In the genomic region with DNA sequence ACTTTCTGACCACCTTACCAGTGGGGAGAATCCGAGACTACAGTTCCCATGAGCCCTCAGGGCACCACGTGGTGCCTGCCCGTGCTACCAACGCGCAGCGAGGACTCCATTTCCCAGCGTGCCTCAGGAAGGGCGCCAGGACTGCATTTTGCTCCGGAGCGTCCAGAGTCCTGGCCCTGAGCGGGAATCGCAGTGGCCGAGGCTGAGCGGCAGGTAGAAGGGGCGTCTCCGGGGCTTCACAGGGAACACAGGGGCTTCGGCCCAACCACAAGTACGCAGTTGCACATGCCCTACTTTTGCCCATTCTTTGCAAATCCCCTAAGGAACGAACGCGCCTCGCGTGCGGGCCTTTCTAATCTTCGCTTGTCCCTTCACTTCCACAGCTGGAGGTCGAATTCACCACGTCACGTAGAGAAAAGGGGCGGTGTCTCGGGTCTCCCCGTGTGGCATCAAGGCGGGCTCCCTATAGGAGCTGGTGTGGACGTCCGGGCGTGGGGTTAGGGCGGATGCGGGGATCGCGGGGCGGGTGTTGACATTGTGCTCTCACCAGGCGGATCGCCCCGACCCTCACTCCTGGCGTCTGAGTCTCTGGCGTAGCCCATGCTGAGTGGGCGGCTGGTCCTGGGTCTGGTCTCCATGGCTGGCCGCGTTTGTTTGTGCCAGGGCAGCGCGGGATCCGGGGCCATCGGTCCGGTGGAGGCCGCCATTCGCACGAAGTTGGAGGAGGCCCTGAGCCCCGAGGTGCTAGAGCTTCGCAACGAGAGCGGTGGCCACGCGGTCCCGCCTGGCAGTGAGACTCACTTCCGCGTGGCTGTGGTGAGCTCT, we compare ENCODE assay signal across 8 cellular contexts. TPM values are rescaled to one million over a fixed set of nuclear protein-coding genes. Genes with fewer than 3 reads are reported as not detected.
DNase-seq lines count a peak whose midpoint lies in the region; ATAC-seq and TF ChIP-seq lines count a peak whose summit lies in the region.

TSS of gene BOLA1 (plus strand) at position 109 of the 825 bp plus-strand sequence. CDS start at position 601, 492 bp downstream.

- TF ChIP-seq CTCF in GM10248 (IDR thresholded peaks at IDR 0.05; ENCODE audit: control extremely low read depth, extremely low read depth, low read depth, missing control alignments): no peak
- no peak for TF ChIP-seq CTCF in heart left ventricle (IDR thresholded peaks at IDR 0.05)
- TF ChIP-seq CTCF in type B pancreatic cell (conservative IDR thresholded peaks at IDR 0.05): no peak

- H3K36me3 Mint-ChIP-seq in type B pancreatic cell: peaks cover 13% of the 10 kb centered on the region

- H3K27ac ChIP-seq in heart left ventricle: peak within 1 kb of the TSS; percentile 31 to 95 (median 87)

- no peaks in the 10 kb centered on the region for H3K27me3 ChIP-seq in heart left ventricle

- H3K27ac Mint-ChIP-seq in type B pancreatic cell: peak within 1 kb of the TSS; percentile 95

- peak in 1 of 2 donors; percentile 87 for TF ChIP-seq POLR2A in heart left ventricle (IDR thresholded peaks at IDR 0.05)

- H3K4me1 Mint-ChIP-seq in type B pancreatic cell (ENCODE audit: unreplicated experiment): peaks cover 10% of the 10 kb centered on the region

- DNase-seq in GM10248 (ENCODE audit: extremely low spot score) (peak; percentile 96), NCI-H1417 (lab: John Stamatoyannopoulos, UW) (peak; percentile 97 to 98 (median 97)), amniotic epithelial cell (ENCODE audit: low read depth) (peak; percentile 90), heart left ventricle (peak; percentile 94 to 97 (median 95)), posterior cingulate gyrus (peak; percentile 92 to 99 (median 96)), type B pancreatic cell (ENCODE audit: extremely low spot score, unreplicated experiment) (peak; percentile 89)

- intact Hi-C loops in T-helper 1 cell treated with Interleukin-12 subunit alpha and Interleukin-12 subunit beta and Interleukin-4 antibody, amounts not matched to agents 30 ng/mL and 1 ng/mL, for 36 hours (cut with micrococcal nuclease): loop anchor here (1.0 to 5.0 kb wide), 9 partner anchors 11 to 370 kb away; partner anchors contain the start of genes APH1A, SF3B4 and VPS45
- intact Hi-C loops in heart left ventricle (cut with DNase I): loop anchor here in 4 of 10 donors (1.0 to 10.0 kb wide), 6 partner anchors 19 to 265 kb away; partner anchors contain the start of genes MTMR11 (in 1 of the 4), SF3B4 (in 1 of the 4) and VPS45 (in 1 of the 4)
- intact Hi-C loops in posterior cingulate gyrus (cut with DNase I): loop anchor here (1.0 to 5.0 kb wide), 2 partner anchors 10 to 33 kb away; no protein-coding TSS in a partner anchor

- CTCF ChIA-PET in GM10248 (lab: Yijun Ruan, JAX): interaction anchor here (1.3 to 1.4 kb wide), 2 partner anchors 11 to 12 kb away, joined by 3 to 4 read pairs; a partner anchor contains a TSS

- peak within 1 kb of the TSS; percentile 35 to 78 (median 64) for H3K4me3 ChIP-seq in heart left ventricle

- H3K27me3 Mint-ChIP-seq in type B pancreatic cell: no peaks in the 10 kb centered on the region

- H3K9me3 Mint-ChIP-seq in type B pancreatic cell: peaks cover 6% of the 10 kb centered on the region

- ATAC-seq in HG02642 (IDR thresholded peaks at IDR 0.05; ENCODE audit: poor library complexity, unreplicated experiment) (peak; percentile 97), heart left ventricle (peak; percentile 99 to 100 (median 100))

- H3K4me1 ChIP-seq in heart left ventricle: peaks cover 0 to 13% (median 7%) of the 10 kb centered on the region in 12 donors

- POLR2A ChIA-PET in GM10248 (lab: Yijun Ruan, JAX): interaction anchor here (0.7 to 1.5 kb wide), 2 partner anchors 12 to 13 kb away, joined by 3 to 5 read pairs; a partner anchor contains a TSS

- no peaks in the 10 kb centered on the region for H3K9me3 ChIP-seq in heart left ventricle

- H3K36me3 ChIP-seq in heart left ventricle: peaks cover 0 to 5% (median 0%) of the 10 kb centered on the region in 9 donors

- peak within 1 kb of the TSS; percentile 93 for H3K4me3 Mint-ChIP-seq in type B pancreatic cell

- WGBS in heart left ventricle, 4 donors: 3 to 7% (median 5%) methylated on average over 37 to 65 of the region's 65 CpGs

RNA-seq across cellular contexts. Expression of gene BOLA1, which starts in this region (rescaled TPM):
- 17.1 and 18.2 TPM in 2 replicates for total RNA-seq in T-helper 1 cell treated with Interleukin-12 subunit alpha and Interleukin-12 subunit beta and Interleukin-4 antibody, amounts not matched to agents 30 ng/mL and 1 ng/mL, for 36 hours
- 10 to 100 TPM; 12.5 to 39.4 (median 14.0) TPM for total RNA-seq in heart left ventricle
- 10 to 100 TPM; 16.2 to 40.7 TPM for polyA plus RNA-seq in heart left ventricle
- total RNA-seq in type B pancreatic cell (ENCODE audit: low replicate concordance): 15.6 and 20.1 TPM in 2 replicates

Comparison
In these comparisons a context has a peak if more than half of its experiments do, and no peak if none do; other contexts are left out.
1. Peak in every context shown above with its lines: DNase-seq, ATAC-seq, H3K4me3 ChIP-seq and H3K27ac ChIP-seq.